Comparison of ENCODE assay signal across 10 cellular contexts in genomic region chr4:7165056-7165873, GRCh38. TPM values are rescaled to one million over a fixed set of nuclear protein-coding genes. Genes with fewer than 3 reads are reported as not detected.
DNase-seq lines count a peak whose midpoint lies in the region; ATAC-seq and TF ChIP-seq lines count a peak whose summit lies in the region.
"Not testable (repeated sequence)": the region's sequence is repeated elsewhere in the genome, so short reads cannot be mapped to it uniquely, and the experiment has no call there.
"Had no signal": no experiment of that assay in that cellular context is flagged by ENCODE, and none has a peak within 500 bp of the region (broad histone marks: within the 10 kb centered on the region; RNA-seq: fewer than 3 reads in every experiment).

No MANE protein-coding gene starts in this region.

- TF ChIP-seq CTCF in Peyer's patch (IDR thresholded peaks at IDR 0.05); chondrocyte (IDR thresholded peaks at IDR 0.05); nephron progenitor cell (IDR thresholded peaks at IDR 0.05): not testable (repeated sequence)

- not testable (repeated sequence) for H3K9me3 ChIP-seq in BLaER1 treated with 17β-estradiol and CSF1 and Interleukin-3, amounts not matched to agents 10 nM and 100 nM (replicated peaks in 1 of 11); Peyer's patch

- ATAC-seq in sciatic nerve: not testable (repeated sequence)

- H3K9me3 Mint-ChIP-seq in chondrocyte (ENCODE audit: low read depth); nephron progenitor cell: not testable (repeated sequence)

- H3K27ac Mint-ChIP-seq in chondrocyte (ENCODE audit: unreplicated experiment): not testable (repeated sequence)
- peak overlapping the region; percentile 87 for H3K27ac Mint-ChIP-seq in nephron progenitor cell

- H3K27me3 ChIP-seq in BLaER1 treated with 17β-estradiol and CSF1 and Interleukin-3, amounts not matched to agents 10 nM and 100 nM; Peyer's patch: not testable (repeated sequence)

- not testable (repeated sequence) for H3K4me3 ChIP-seq in BLaER1 treated with 17β-estradiol and CSF1 and Interleukin-3, amounts not matched to agents 10 nM and 100 nM; Peyer's patch

- H3K36me3 ChIP-seq in BLaER1 treated with 17β-estradiol and CSF1 and Interleukin-3, amounts not matched to agents 10 nM and 100 nM; Peyer's patch: not testable (repeated sequence)

- DNase-seq in Peyer's patch (peak in 2 of 3 donors; percentile 37), chondrocyte (ENCODE audit: low spot score) (peak; percentile 59), cardiac septum (ENCODE audit: low spot score) (peak; percentile 69), sciatic nerve (ENCODE audit: low spot score) (peak; percentile 31), ureter (ENCODE audit: low spot score) (peak; percentile 15)
- peak; percentile 20 for DNase-seq in activated CD8-positive, alpha-beta memory T cell treated with anti-CD3 and anti-CD28 coated beads, Interleukin-2, amount 50 U/mL, for 48 hours
- DNase-seq in nephron progenitor cell: not testable (repeated sequence)

- H3K4me2 ChIP-seq in BLaER1 treated with 17β-estradiol and CSF1 and Interleukin-3, amounts not matched to agents 10 nM and 100 nM: peak overlapping the region; percentile 8 to 75 (median 64); a peak in 18 of 22 replicates

- not testable (repeated sequence) for H3K4me3 Mint-ChIP-seq in chondrocyte (ENCODE audit: unreplicated experiment); nephron progenitor cell

- not testable (repeated sequence) for H4K20me1 ChIP-seq in BLaER1 treated with 17β-estradiol and CSF1 and Interleukin-3, amounts not matched to agents 10 nM and 100 nM

- not testable (repeated sequence) for H3K9ac ChIP-seq in BLaER1 treated with 17β-estradiol and CSF1 and Interleukin-3, amounts not matched to agents 10 nM and 100 nM

- H3K27ac ChIP-seq in BLaER1 treated with 17β-estradiol and CSF1 and Interleukin-3, amounts not matched to agents 10 nM and 100 nM; Peyer's patch: not testable (repeated sequence)

- not testable (repeated sequence) for H3K36me3 Mint-ChIP-seq in chondrocyte (ENCODE audit: low read depth); nephron progenitor cell (ENCODE audit: low read depth)

- H3K27me3 Mint-ChIP-seq in chondrocyte (ENCODE audit: low read depth): peaks cover 26% of the 10 kb centered on the region
- H3K27me3 Mint-ChIP-seq in nephron progenitor cell (ENCODE audit: low read depth, poor library complexity): not testable (repeated sequence)

- H3K4me1 Mint-ChIP-seq in chondrocyte (ENCODE audit: low read depth) (peaks cover 18% of the 10 kb centered on the region), nephron progenitor cell (peaks cover 68% of the 10 kb centered on the region)

- not testable (repeated sequence) for TF ChIP-seq POLR2A in Peyer's patch (IDR thresholded peaks at IDR 0.05)

- intact Hi-C loops in cardiac septum (cut with DNase I); sciatic nerve (cut with DNase I): not testable (repeated sequence)

- H3K4me1 ChIP-seq in BLaER1 treated with 17β-estradiol and CSF1 and Interleukin-3, amounts not matched to agents 10 nM and 100 nM: peaks cover 17 to 88% (median 76%) of the 10 kb centered on the region in 10 experiments
- H3K4me1 ChIP-seq in Peyer's patch: peaks cover 0 to 19% (median 2%) of the 10 kb centered on the region in 4 donors

RNA-seq across cellular contexts. Expression of gene SORCS2, which starts 27.1 kb away (rescaled TPM):
- 1 to 10 TPM in 2 of 4 donors, under 1 TPM in 2; 0.53 to 9.9 (median 0.90) TPM for total RNA-seq in Peyer's patch
- total RNA-seq in chondrocyte: 9.4 to 21.7 TPM (median 10.9 TPM) in 3 replicates
- total RNA-seq in cardiac septum: 6.9 TPM
- 52.5 TPM for total RNA-seq in sciatic nerve
- total RNA-seq in ureter: 2.8 TPM
- total RNA-seq: CD4-positive, alpha-beta T cell; G401 had no signal
